ENCODE assay signal across 10 cellular contexts in the genomic region with DNA sequence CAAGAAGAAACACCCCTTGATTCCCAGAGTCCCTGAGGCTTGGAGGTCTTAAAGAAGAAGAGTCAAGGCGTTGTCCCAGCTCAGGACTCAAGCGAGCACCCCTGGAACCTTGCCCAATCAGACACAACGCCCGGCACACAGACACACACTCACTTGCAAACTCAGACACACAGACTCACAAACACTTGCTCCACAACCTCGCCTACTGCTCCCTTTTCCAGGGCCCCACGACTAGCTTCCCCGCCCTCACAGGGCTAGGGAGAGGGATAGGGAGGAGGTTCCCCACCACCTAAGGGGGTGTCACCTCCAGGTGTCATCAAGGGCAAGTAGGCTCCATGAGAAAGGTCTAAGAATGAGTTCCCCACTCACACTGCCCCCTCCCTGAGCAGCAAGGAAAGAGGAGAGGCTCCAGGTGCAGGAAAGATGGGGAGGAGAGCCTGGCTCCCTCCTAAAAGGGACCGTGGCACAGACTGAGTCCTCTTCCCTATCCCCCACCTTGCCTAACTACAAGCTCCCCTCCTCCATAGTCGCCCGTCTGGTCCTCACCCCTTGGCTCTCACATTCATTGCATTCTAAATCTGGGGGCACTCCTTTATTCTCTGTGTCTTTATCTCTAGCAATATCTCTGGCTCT. TPM values are rescaled to one million over a fixed set of nuclear protein-coding genes. Genes with fewer than 3 reads are reported as not detected.
DNase-seq lines count a peak whose midpoint lies in the region; ATAC-seq and TF ChIP-seq lines count a peak whose summit lies in the region.
"Had no signal": no experiment of that assay in that cellular context is flagged by ENCODE, and none has a peak within 500 bp of the region (broad histone marks: within the 10 kb centered on the region; RNA-seq: fewer than 3 reads in every experiment).

No MANE protein-coding gene starts in this region.

- peaks cover 35% of the 10 kb centered on the region for H3K4me1 Mint-ChIP-seq in activated T-cell treated with anti-CD3 and anti-CD28 coated beads, Interleukin-2, amount 50 U/mL, for 4 hours (ENCODE audit: low read depth)
- H3K4me1 Mint-ChIP-seq in glutamatergic neuron (ENCODE audit: low read depth, unreplicated experiment): peaks cover 3% of the 10 kb centered on the region
- H3K4me1 Mint-ChIP-seq in stimulated activated naive CD8-positive, alpha-beta T cell treated with anti-CD3 and anti-CD28 coated beads, Interleukin-15, amount 100 ng/mL, for 72 hours: peaks cover 65% of the 10 kb centered on the region

- CTCF ChIA-PET in Panc1 (lab: Charles Lee): interaction anchor here (0.7 to 1.7 kb wide), 4 partner anchors 17 to 150 kb away, joined by 3 to 15 read pairs (median 5); no protein-coding TSS in a partner anchor

- no peaks in the 10 kb centered on the region for H3K36me3 ChIP-seq in Panc1 (ENCODE audit: control insufficient read depth, insufficient read depth, low read length)

- in situ Hi-C loops in Panc1 (cut with HindIII; ENCODE audit: low pct_unique_long_range_greater_than_20kb, low sequenced_read_pairs): no loop called here

- no peaks in the 10 kb centered on the region for H3K9me3 ChIP-seq in Panc1 (ENCODE audit: control insufficient read depth, insufficient read depth, low read depth, low read length)

- peak overlapping the region; percentile 34 to 59 for H3K4me3 ChIP-seq in Panc1 (ENCODE audit: low read depth in 2 of 2, low read length in 2 of 2)

- DNase-seq in activated T-cell treated with anti-CD3 and anti-CD28 coated beads, Interleukin-2, amount 50 U/mL, for 4 hours: no peak
- DNase-seq in activated T-cell treated with anti-CD3 and anti-CD28 coated beads, Interleukin-2, amount 50 U/mL, for 1 hour: no peak
- DNase-seq in Panc1 (ENCODE audit: low read depth, low spot score) (no peak), glutamatergic neuron (no peak), DMS153 (lab: John Stamatoyannopoulos, UW) (no peak), DMS79 (lab: John Stamatoyannopoulos, UW) (no peak)
- DNase-seq in stimulated activated naive CD8-positive, alpha-beta T cell treated with anti-CD3 and anti-CD28 coated beads, Interleukin-15, amount 100 ng/mL, for 72 hours: no peak
- DNase-seq: NCI-H748 treated with DMSO at 0.1 percent for 48 hours had no signal

- ATAC-seq in activated T-cell treated with anti-CD3 and anti-CD28 coated beads, Interleukin-2, amount 50 U/mL, for 4 hours: no peak
- ATAC-seq in Panc1 (peak; percentile 28), esophagus mucosa (no peak)
- no peak for ATAC-seq in stimulated activated naive CD8-positive, alpha-beta T cell treated with anti-CD3 and anti-CD28 coated beads, Interleukin-15, amount 100 ng/mL, for 72 hours

- H3K4me1 ChIP-seq in Panc1 (ENCODE audit: control insufficient read depth, insufficient read depth, low read length): peaks cover 20% of the 10 kb centered on the region

- peak overlapping the region; percentile 63 for H3K4me3 Mint-ChIP-seq in activated T-cell treated with anti-CD3 and anti-CD28 coated beads, Interleukin-2, amount 50 U/mL, for 4 hours
- peak overlapping the region; percentile 73 for H3K4me3 Mint-ChIP-seq in glutamatergic neuron (ENCODE audit: unreplicated experiment)
- peak overlapping the region; percentile 45 to 92 for H3K4me3 Mint-ChIP-seq in stimulated activated naive CD8-positive, alpha-beta T cell treated with anti-CD3 and anti-CD28 coated beads, Interleukin-15, amount 100 ng/mL, for 72 hours

- TF ChIP-seq CTCF in Panc1 (IDR thresholded peaks at IDR 0.05) (no peak), glutamatergic neuron (IDR thresholded peaks at IDR 0.05; ENCODE audit: partially characterized antibody, unreplicated experiment) (no peak)

- no peaks in the 10 kb centered on the region for H3K36me3 Mint-ChIP-seq in activated T-cell treated with anti-CD3 and anti-CD28 coated beads, Interleukin-2, amount 50 U/mL, for 4 hours (ENCODE audit: insufficient read depth)
- no peaks in the 10 kb centered on the region for H3K36me3 Mint-ChIP-seq in glutamatergic neuron (ENCODE audit: unreplicated experiment)

- H3K27me3 Mint-ChIP-seq in activated T-cell treated with anti-CD3 and anti-CD28 coated beads, Interleukin-2, amount 50 U/mL, for 4 hours (ENCODE audit: low read depth): peaks cover 45% of the 10 kb centered on the region
- H3K27me3 Mint-ChIP-seq in glutamatergic neuron (ENCODE audit: unreplicated experiment): peaks cover 27% of the 10 kb centered on the region
- peaks cover 78% of the 10 kb centered on the region for H3K27me3 Mint-ChIP-seq in stimulated activated naive CD8-positive, alpha-beta T cell treated with anti-CD3 and anti-CD28 coated beads, Interleukin-15, amount 100 ng/mL, for 72 hours

- intact Hi-C loops in Panc1 (cut with micrococcal nuclease; ENCODE audit: unreplicated experiment): no loop called here

- no peaks in the 10 kb centered on the region for H3K27me3 ChIP-seq in Panc1 (ENCODE audit: control insufficient read depth, insufficient read depth, low read length)

- peak overlapping the region; percentile 69 for H3K27ac ChIP-seq in Panc1 (ENCODE audit: low read length)

- POLR2A ChIA-PET in Panc1 (lab: Charles Lee): no interaction called here

- no peak overlapping the region for H3K27ac Mint-ChIP-seq in glutamatergic neuron (ENCODE audit: unreplicated experiment)
- no peak overlapping the region for H3K27ac Mint-ChIP-seq in stimulated activated naive CD8-positive, alpha-beta T cell treated with anti-CD3 and anti-CD28 coated beads, Interleukin-15, amount 100 ng/mL, for 72 hours

- H3K9me3 Mint-ChIP-seq in activated T-cell treated with anti-CD3 and anti-CD28 coated beads, Interleukin-2, amount 50 U/mL, for 4 hours: no peaks in the 10 kb centered on the region
- peaks cover 5% of the 10 kb centered on the region for H3K9me3 Mint-ChIP-seq in glutamatergic neuron (ENCODE audit: unreplicated experiment)
- no peaks in the 10 kb centered on the region for H3K9me3 Mint-ChIP-seq in stimulated activated naive CD8-positive, alpha-beta T cell treated with anti-CD3 and anti-CD28 coated beads, Interleukin-15, amount 100 ng/mL, for 72 hours

- BruUV-seq in Panc1 (replicated peaks; lab: Mats Ljungman, UMichigan): no TSS peak

RNA-seq across cellular contexts. Expression of a gene that starts 0.7 kb away (rescaled TPM):
- under 1 TPM; 0.13 to 0.46 (median 0.24) TPM for total RNA-seq in activated T-cell treated with anti-CD3 and anti-CD28 coated beads, Interleukin-2, amount 50 U/mL, for 4 hours
- total RNA-seq in Panc1 (2021; ENCODE audit: unreplicated experiment) (2.3 TPM), glutamatergic neuron (ENCODE audit: unreplicated experiment) (not detected), esophagus mucosa (0.48 TPM)
- 3.1 TPM for polyA plus RNA-seq in Panc1 (2012; ENCODE audit: insufficient read length)

RNA-seq across cellular contexts. Expression of a gene that starts 7.3 kb away (rescaled TPM):
- total RNA-seq in activated T-cell treated with anti-CD3 and anti-CD28 coated beads, Interleukin-2, amount 50 U/mL, for 4 hours: not detected
- not detected for total RNA-seq in Panc1 (2021; ENCODE audit: unreplicated experiment)
- not detected for polyA plus RNA-seq in Panc1 (2012; ENCODE audit: insufficient read length)
- not detected for total RNA-seq in glutamatergic neuron (ENCODE audit: unreplicated experiment)
- total RNA-seq in esophagus mucosa: not detected
- total RNA-seq: fibroblast of lung had no signal
- polyA plus RNA-seq: fibroblast of lung had no signal

RNA-seq across cellular contexts. Expression of a gene that starts 13.5 kb away (rescaled TPM):
- 100 to 1,000 TPM in 2 of 3 donors, 10 to 100 TPM in 1; 98.6 to 110 (median 109) TPM for total RNA-seq in activated T-cell treated with anti-CD3 and anti-CD28 coated beads, Interleukin-2, amount 50 U/mL, for 4 hours
- total RNA-seq in Panc1 (2021; ENCODE audit: unreplicated experiment) (224 TPM), glutamatergic neuron (ENCODE audit: unreplicated experiment) (162 TPM), esophagus mucosa (144 TPM)
- 210 TPM for polyA plus RNA-seq in Panc1 (2012; ENCODE audit: insufficient read length)

RNA-seq across cellular contexts. Expression of a gene that starts 28.4 kb away (rescaled TPM):
- 1 to 10 TPM in 2 of 3 donors, under 1 TPM in 1; 0.57 to 1.4 (median 1.2) TPM for total RNA-seq in activated T-cell treated with anti-CD3 and anti-CD28 coated beads, Interleukin-2, amount 50 U/mL, for 4 hours
- total RNA-seq in Panc1 (2021; ENCODE audit: unreplicated experiment): 0.51 TPM
- 0.30 TPM for polyA plus RNA-seq in Panc1 (2012; ENCODE audit: insufficient read length)
- 6.4 TPM for total RNA-seq in glutamatergic neuron (ENCODE audit: unreplicated experiment)
- total RNA-seq in esophagus mucosa: 0.28 TPM

RNA-seq across cellular contexts. Expression of a gene that starts 45.5 kb away (rescaled TPM):
- 100 to 1,000 TPM; 119 to 171 (median 134) TPM for total RNA-seq in activated T-cell treated with anti-CD3 and anti-CD28 coated beads, Interleukin-2, amount 50 U/mL, for 4 hours
- 21.1 TPM for total RNA-seq in Panc1 (2021; ENCODE audit: unreplicated experiment)
- 12.8 TPM for polyA plus RNA-seq in Panc1 (2012; ENCODE audit: insufficient read length)
- total RNA-seq in glutamatergic neuron (ENCODE audit: unreplicated experiment): 12.3 TPM
- total RNA-seq in esophagus mucosa: 13.1 TPM
